8 cellular contexts compared by ENCODE assay signal in the genomic region with DNA sequence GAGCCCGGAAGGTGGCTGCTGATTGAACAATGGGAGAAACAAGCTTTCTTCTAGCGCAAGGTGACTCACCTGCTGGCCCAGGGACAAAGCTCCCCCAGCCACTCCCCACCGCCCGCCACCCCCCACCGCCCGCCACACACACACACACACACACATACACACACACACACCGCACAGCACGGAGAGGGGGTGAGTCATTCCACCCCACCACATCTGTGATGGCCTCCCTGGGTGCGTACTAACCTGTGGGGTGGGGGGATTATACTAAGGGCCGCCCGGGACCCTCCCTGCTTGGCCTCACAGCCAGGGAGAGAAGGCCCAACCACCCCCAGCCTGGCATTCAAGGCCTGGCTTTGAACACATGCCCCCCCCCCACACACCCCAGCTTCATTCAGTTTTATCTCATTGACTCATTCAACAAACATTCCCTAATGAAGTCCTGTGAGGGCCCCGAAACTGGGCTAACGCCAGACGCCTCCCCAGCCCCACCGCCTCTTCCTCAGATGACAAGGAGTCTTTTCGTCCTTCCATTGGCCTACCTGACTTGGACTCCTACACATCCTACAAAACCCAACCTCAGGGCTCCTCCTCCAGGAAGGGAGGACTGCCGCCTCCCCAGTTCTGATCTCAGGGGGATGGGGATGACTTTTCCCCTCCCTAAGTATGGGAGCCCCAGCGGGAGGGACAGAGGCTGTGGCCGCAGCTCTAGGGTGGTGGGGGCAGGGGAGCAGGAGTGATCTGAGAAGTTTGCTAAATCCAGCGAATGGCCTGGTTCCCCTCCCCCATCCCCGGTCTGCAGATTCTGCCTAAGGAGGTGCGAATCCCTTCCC. TPM values are rescaled to one million over a fixed set of nuclear protein-coding genes. Genes with fewer than 3 reads are reported as not detected.
DNase-seq lines count a peak whose midpoint lies in the region; ATAC-seq and TF ChIP-seq lines count a peak whose summit lies in the region.

No MANE protein-coding gene starts in this region.

- H3K23ac ChIP-seq in IMR-90 (ENCODE audit: low read depth, low read length): no peak overlapping the region

- peaks cover 12% of the 10 kb centered on the region for H3K4me1 ChIP-seq in IMR-90 (ENCODE audit: control insufficient read depth, insufficient read depth, low read length)

- H2BK5ac ChIP-seq in IMR-90 (ENCODE audit: low read depth, low read length, poor library complexity, severe bottlenecking): no peak overlapping the region

- no peaks in the 10 kb centered on the region for H3K79me1 ChIP-seq in IMR-90 (ENCODE audit: low read depth in 1 of 2, low read length in 2 of 2)

- no peak overlapping the region for H3K18ac ChIP-seq in IMR-90 (ENCODE audit: low read depth, low read length)

- H3K9me1 ChIP-seq in IMR-90 (ENCODE audit: insufficient read depth, low read length): peaks cover 6% of the 10 kb centered on the region

- H3K4me3 ChIP-seq in AG10803 (ENCODE audit: low read length): no peak overlapping the region
- no peak overlapping the region for H3K4me3 ChIP-seq in IMR-90 (ENCODE audit: insufficient read depth, low read depth, low read length)
- H3K4me3 ChIP-seq in WERI-Rb-1 (ENCODE audit: low read depth, low read length): no peak overlapping the region

- dilution Hi-C loops in IMR-90 (cut with HindIII; ENCODE audit: low sequenced_read_pairs, unreplicated experiment): no loop called here

- H4K5ac ChIP-seq in IMR-90 (ENCODE audit: low read depth, low read length): no peak overlapping the region

- peak overlapping the region; percentile 48 for H2BK120ac ChIP-seq in IMR-90 (ENCODE audit: low read depth, low read length)

- peak overlapping the region; percentile 59; the same call in 1 of the 2 replicates for H3K14ac ChIP-seq in IMR-90 (replicated peaks; ENCODE audit: low read depth, low read length)

- H2AFZ ChIP-seq in IMR-90 (replicated peaks; ENCODE audit: low read length, poor library complexity): peak overlapping the region; percentile 83

- peak; percentile 61 for ATAC-seq in IMR-90 (ENCODE audit: low read depth)
- peak; percentile 83 to 85 for ATAC-seq in activated T-cell treated with anti-CD3 and anti-CD28 coated beads, Interleukin-2, amount 50 U/mL, for 72 hours (replicated peaks in 1 of 2)

- peak overlapping the region; percentile 55 for H2AK9ac ChIP-seq in IMR-90 (replicated peaks; ENCODE audit: low read depth, low read length, poor library complexity)

- H4K91ac ChIP-seq in IMR-90 (ENCODE audit: insufficient read depth, low read depth, low read length): no peak overlapping the region; the same call in 1 of the 2 replicates

- DNase-seq in AG10803 (ENCODE audit: low read depth): peak; percentile 65
- DNase-seq in IMR-90: peak; percentile 80
- peak; percentile 45 to 70 for DNase-seq in activated T-cell treated with anti-CD3 and anti-CD28 coated beads, Interleukin-2, amount 50 U/mL, for 72 hours
- peak; percentile 66 for DNase-seq in iPS-NIHi7 (ENCODE audit: extremely low spot score)
- no peak for DNase-seq in posterior cingulate gyrus
- DNase-seq in SW 1271 (lab: John Stamatoyannopoulos, UW): no peak
- no peak for DNase-seq in WERI-Rb-1
- no peak for DNase-seq in cerebellum (ENCODE audit: low spot score)

- H3K9me3 Mint-ChIP-seq in activated T-cell treated with anti-CD3 and anti-CD28 coated beads, Interleukin-2, amount 50 U/mL, for 72 hours: no peaks in the 10 kb centered on the region

- peaks cover 14% of the 10 kb centered on the region for H3K4me1 Mint-ChIP-seq in activated T-cell treated with anti-CD3 and anti-CD28 coated beads, Interleukin-2, amount 50 U/mL, for 72 hours (ENCODE audit: low read depth)

- H3K4ac ChIP-seq in IMR-90 (ENCODE audit: low read depth, low read length): peak overlapping the region; percentile 69

- TF ChIP-seq CTCF in AG10803 (conservative IDR thresholded peaks at IDR 0.05; ENCODE audit: low read length) (no peak), IMR-90 (conservative IDR thresholded peaks at IDR 0.05; ENCODE audit: low read depth, low read length) (no peak), WERI-Rb-1 (IDR thresholded peaks at IDR 0.05; ENCODE audit: low read depth, low read length) (no peak)

- H3K4me3 Mint-ChIP-seq in activated T-cell treated with anti-CD3 and anti-CD28 coated beads, Interleukin-2, amount 50 U/mL, for 72 hours: peak overlapping the region; percentile 39 to 57

- peak overlapping the region; percentile 68; the same call in 1 of the 3 replicates for H2BK15ac ChIP-seq in IMR-90 (ENCODE audit: low read depth, low read length)

- H4K20me1 ChIP-seq in IMR-90 (ENCODE audit: insufficient read depth, low read length): peaks cover 6% of the 10 kb centered on the region

- H3K27ac Mint-ChIP-seq in activated T-cell treated with anti-CD3 and anti-CD28 coated beads, Interleukin-2, amount 50 U/mL, for 72 hours: no peak overlapping the region

- H2BK20ac ChIP-seq in IMR-90 (ENCODE audit: low read depth, low read length): no peak overlapping the region

- intact Hi-C loops in IMR-90 (cut with micrococcal nuclease) (no loop called here), posterior cingulate gyrus (cut with DNase I) (no loop called here)

- BruUV-seq in IMR-90 (replicated peaks; lab: Mats Ljungman, UMichigan): no TSS peak

- in situ Hi-C loops in IMR-90 (cut with MboI; ENCODE audit: low sequenced_read_pairs): no loop called here

- H3K9ac ChIP-seq in IMR-90 (ENCODE audit: low read depth, low read length): no peak overlapping the region

- H4K8ac ChIP-seq in IMR-90 (ENCODE audit: low read depth in 2 of 2, low read length in 2 of 2): no peak overlapping the region

- no peak overlapping the region for H3K27ac ChIP-seq in IMR-90 (ENCODE audit: insufficient read depth, low read length)
- H3K27ac ChIP-seq in WERI-Rb-1: no peak overlapping the region

- H3K36me3 ChIP-seq in IMR-90 (ENCODE audit: control insufficient read depth, insufficient read depth, low read length) (no peaks in the 10 kb centered on the region), WERI-Rb-1 (no peaks in the 10 kb centered on the region)

- no peaks in the 10 kb centered on the region for H3K36me3 Mint-ChIP-seq in activated T-cell treated with anti-CD3 and anti-CD28 coated beads, Interleukin-2, amount 50 U/mL, for 72 hours (ENCODE audit: insufficient read depth in 2 of 2)

- CTCF ChIA-PET in IMR-90 (lab: Yijun Ruan, JAX): no interaction called here

- H3K27me3 ChIP-seq in IMR-90 (ENCODE audit: control insufficient read depth, insufficient read depth, low read length): peaks cover 63% of the 10 kb centered on the region
- peaks cover 82% of the 10 kb centered on the region for H3K27me3 ChIP-seq in WERI-Rb-1 (ENCODE audit: insufficient read depth, low read depth, severe bottlenecking)

- H3K9me3 ChIP-seq in IMR-90 (ENCODE audit: control insufficient read depth, insufficient read depth, low read length) (no peaks in the 10 kb centered on the region), WERI-Rb-1 (ENCODE audit: severe bottlenecking) (no peaks in the 10 kb centered on the region)

- peak overlapping the region; percentile 2; the same call in 1 of the 2 replicates for H3K4me2 ChIP-seq in IMR-90 (ENCODE audit: low read depth, low read length)

- POLR2A ChIA-PET in IMR-90 (lab: Charles Lee; ENCODE audit: unreplicated experiment): no interaction called here

- H3K27me3 Mint-ChIP-seq in activated T-cell treated with anti-CD3 and anti-CD28 coated beads, Interleukin-2, amount 50 U/mL, for 72 hours (ENCODE audit: low read depth): peaks cover 44% of the 10 kb centered on the region

- TF ChIP-seq RAD21 in IMR-90 (IDR thresholded peaks at IDR 0.05; ENCODE audit: low read length): no peak

- 0% methylated on average over 1 of the region's 22 CpGs; no CpG with 5 or more reads in 1 of the 2 experiments for WGBS in IMR-90 (ENCODE audit: extremely low coverage in 2 of 2, insufficient read length in 1 of 2), 2 experiments

- no peak overlapping the region for H3K56ac ChIP-seq in IMR-90 (ENCODE audit: extremely low read depth, insufficient read depth, low read length)

- peak overlapping the region; percentile 85 for H2AK5ac ChIP-seq in IMR-90 (ENCODE audit: low read depth, low read length)

- no peak for TF ChIP-seq POLR2A in IMR-90 (IDR thresholded peaks at IDR 0.05; ENCODE audit: low read depth, low read length)

TF ChIP-seq in IMR-90, 13 proteins besides CTCF, POLR2A, EP300 and RAD21:
- TF ChIP-seq RCOR1 (IDR thresholded peaks at IDR 0.05; ENCODE audit: insufficient replicate concordance, low read length) (no peak), FOS (IDR thresholded peaks at IDR 0.05; ENCODE audit: low read depth, low read length) (peak; percentile 2; the same call in 1 of the 2 replicates)

RNA-seq across cellular contexts. Expression of gene ONECUT3, which starts 5.8 kb away (rescaled TPM):
- not detected in 2 replicates for total RNA-seq in IMR-90 (2012; rRNA removed)
- not detected in 2 replicates for polyA plus RNA-seq in IMR-90 (2012; rRNA removed)
- polyA plus RNA-seq in IMR-90 (2012; cell fraction: cytosol; rRNA removed): not detected in 2 replicates
- polyA plus RNA-seq in IMR-90 (2012; cell fraction: nucleus; rRNA removed; ENCODE audit: low replicate concordance): not detected in 2 replicates
- not detected for total RNA-seq in activated T-cell treated with anti-CD3 and anti-CD28 coated beads, Interleukin-2, amount 50 U/mL, for 72 hours
- total RNA-seq in cerebellum: not detected

Comparison
In these comparisons a context has a peak if more than half of its experiments do, and no peak if none do; other contexts are left out.
1. DNase-seq: peak in AG10803 (single experiment), IMR-90 (single experiment), activated T-cell treated with anti-CD3 and anti-CD28 coated beads, Interleukin-2, amount 50 U/mL, for 72 hours (2 of 2) and iPS-NIHi7 (single experiment); none in posterior cingulate gyrus (0 of 10), SW 1271 (0 of 2), WERI-Rb-1 (single experiment) and cerebellum (single experiment).